Comparison of ENCODE assay signal across 1 cellular context in the genomic region with DNA sequence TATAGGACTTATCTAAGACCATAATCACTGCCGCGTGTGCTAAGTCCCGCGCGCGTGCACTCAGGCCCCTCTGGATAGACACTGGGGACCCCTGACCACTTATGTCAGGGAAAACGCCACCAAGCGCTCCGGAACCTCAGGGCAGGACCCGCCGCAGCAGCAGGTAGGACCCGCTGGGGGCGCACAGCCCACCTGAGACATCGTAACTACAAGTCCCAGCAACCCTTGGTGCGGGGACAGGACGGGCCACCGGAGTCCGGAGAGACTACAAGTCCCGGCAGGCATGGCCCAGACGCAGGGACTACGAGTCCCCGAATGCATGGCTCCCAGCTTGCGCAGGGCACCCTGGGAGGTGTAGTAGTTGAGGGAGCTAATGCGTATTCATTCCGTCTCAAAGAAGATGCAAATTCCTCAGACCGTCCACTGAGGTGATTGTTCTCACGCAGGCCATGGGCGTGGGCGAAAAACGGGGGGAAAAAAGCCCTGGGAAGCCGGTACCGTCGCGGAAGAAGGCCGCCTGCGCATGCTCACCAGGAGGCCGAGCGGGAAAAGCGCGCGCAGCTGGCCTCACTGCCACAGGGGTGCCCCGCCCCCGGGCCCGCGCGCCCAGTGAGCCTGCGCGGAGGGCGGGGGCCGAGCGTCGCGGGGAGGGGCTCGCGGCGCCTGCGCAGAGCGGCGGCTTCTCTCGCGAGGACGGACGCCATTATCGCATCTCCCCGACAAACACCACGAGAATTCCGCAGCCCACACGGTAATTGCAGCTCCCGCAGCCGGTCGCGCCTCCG.
TF ChIP-seq lines count a peak whose summit lies in the region.

A gene with protein sequence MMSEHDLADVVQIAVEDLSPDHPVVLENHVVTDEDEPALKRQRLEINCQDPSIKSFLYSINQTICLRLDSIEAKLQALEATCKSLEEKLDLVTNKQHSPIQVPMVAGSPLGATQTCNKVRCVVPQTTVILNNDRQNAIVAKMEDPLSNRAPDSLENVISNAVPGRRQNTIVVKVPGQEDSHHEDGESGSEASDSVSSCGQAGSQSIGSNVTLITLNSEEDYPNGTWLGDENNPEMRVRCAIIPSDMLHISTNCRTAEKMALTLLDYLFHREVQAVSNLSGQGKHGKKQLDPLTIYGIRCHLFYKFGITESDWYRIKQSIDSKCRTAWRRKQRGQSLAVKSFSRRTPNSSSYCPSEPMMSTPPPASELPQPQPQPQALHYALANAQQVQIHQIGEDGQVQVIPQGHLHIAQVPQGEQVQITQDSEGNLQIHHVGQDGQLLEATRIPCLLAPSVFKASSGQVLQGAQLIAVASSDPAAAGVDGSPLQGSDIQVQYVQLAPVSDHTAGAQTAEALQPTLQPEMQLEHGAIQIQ (plus strand): TSS at position 670 of the 785 bp plus-strand sequence. CDS start 23,682 bp downstream, outside the sequence.

TF ChIP-seq in HepG2, 621 proteins besides CTCF, POLR2A, EP300 and RAD21 (continued from another document and continues in another):
- TF ChIP-seq, protein P1, sequence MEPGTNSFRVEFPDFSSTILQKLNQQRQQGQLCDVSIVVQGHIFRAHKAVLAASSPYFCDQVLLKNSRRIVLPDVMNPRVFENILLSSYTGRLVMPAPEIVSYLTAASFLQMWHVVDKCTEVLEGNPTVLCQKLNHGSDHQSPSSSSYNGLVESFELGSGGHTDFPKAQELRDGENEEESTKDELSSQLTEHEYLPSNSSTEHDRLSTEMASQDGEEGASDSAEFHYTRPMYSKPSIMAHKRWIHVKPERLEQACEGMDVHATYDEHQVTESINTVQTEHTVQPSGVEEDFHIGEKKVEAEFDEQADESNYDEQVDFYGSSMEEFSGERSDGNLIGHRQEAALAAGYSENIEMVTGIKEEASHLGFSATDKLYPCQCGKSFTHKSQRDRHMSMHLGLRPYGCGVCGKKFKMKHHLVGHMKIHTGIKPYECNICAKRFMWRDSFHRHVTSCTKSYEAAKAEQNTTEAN (CRISPR knock-in tag; conservative IDR thresholded peaks at IDR 0.05) = peak; percentile 14; the same call in 1 of the 2 replicates
- TF ChIP-seq NR2F6 (IDR thresholded peaks at IDR 0.05) (0 out of 2 replicates have a peak, but pooled peaks have one; percentile 9), NR2F6 (CRISPR knock-in tag; IDR thresholded peaks at IDR 0.05) (peak; percentile 70), ZNF878 (CRISPR knock-in tag; IDR thresholded peaks at IDR 0.05) (no peak; the same call in 1 of the 2 replicates), KLF13 (CRISPR knock-in tag; IDR thresholded peaks at IDR 0.05) (0 out of 2 replicates have a peak, but pooled peaks have one; percentile 24), ZNF615 (CRISPR knock-in tag; IDR thresholded peaks at IDR 0.05; ENCODE audit: borderline replicate concordance) (no peak), HOXA3 (CRISPR knock-in tag; IDR thresholded peaks at IDR 0.05) (peak; percentile 95), JDP2 (CRISPR knock-in tag; IDR thresholded peaks at IDR 0.05; ENCODE audit: borderline replicate concordance) (no peak), TSC22D2 (CRISPR knock-in tag; IDR thresholded peaks at IDR 0.05; ENCODE audit: borderline replicate concordance) (peak; percentile 95; the same call in 1 of the 2 replicates), NBN (conservative IDR thresholded peaks at IDR 0.05) (no peak), RFX1 (IDR thresholded peaks at IDR 0.05) (no peak), ZNF670 (CRISPR knock-in tag; IDR thresholded peaks at IDR 0.05; ENCODE audit: borderline replicate concordance) (peak; percentile 98; the same call in 1 of the 2 replicates), ZNF350 (CRISPR knock-in tag; IDR thresholded peaks at IDR 0.05; ENCODE audit: borderline replicate concordance, low read depth) (peak; percentile 98), ZFP41 (CRISPR knock-in tag; IDR thresholded peaks at IDR 0.05; ENCODE audit: borderline replicate concordance) (peak; percentile 90), SCMH1 (CRISPR knock-in tag; IDR thresholded peaks at IDR 0.05; ENCODE audit: borderline replicate concordance) (no peak), MXI1 (IDR thresholded peaks at IDR 0.05; ENCODE audit: borderline replicate concordance, low read depth, low read length) (peak; percentile 97), PHF20 (CRISPR knock-in tag; IDR thresholded peaks at IDR 0.05) (peak; percentile 80), ZNF703 (CRISPR knock-in tag; IDR thresholded peaks at IDR 0.05; ENCODE audit: borderline replicate concordance) (no peak; the same call in 1 of the 2 replicates), KLF11 (CRISPR knock-in tag; IDR thresholded peaks at IDR 0.05) (0 out of 2 replicates have a peak, but pooled peaks have one; percentile 57), POLR2AphosphoS5 (IDR thresholded peaks at IDR 0.05; ENCODE audit: low read depth, low read length) (peak; percentile 72), ZNF263 (CRISPR knock-in tag; IDR thresholded peaks at IDR 0.05) (peak; percentile 65; the same call in 1 of the 2 replicates), SOX6 (IDR thresholded peaks at IDR 0.05) (no peak), SOX6 (CRISPR knock-in tag; IDR thresholded peaks at IDR 0.05) (peak; percentile 75)
- TF ChIP-seq, protein P2, sequence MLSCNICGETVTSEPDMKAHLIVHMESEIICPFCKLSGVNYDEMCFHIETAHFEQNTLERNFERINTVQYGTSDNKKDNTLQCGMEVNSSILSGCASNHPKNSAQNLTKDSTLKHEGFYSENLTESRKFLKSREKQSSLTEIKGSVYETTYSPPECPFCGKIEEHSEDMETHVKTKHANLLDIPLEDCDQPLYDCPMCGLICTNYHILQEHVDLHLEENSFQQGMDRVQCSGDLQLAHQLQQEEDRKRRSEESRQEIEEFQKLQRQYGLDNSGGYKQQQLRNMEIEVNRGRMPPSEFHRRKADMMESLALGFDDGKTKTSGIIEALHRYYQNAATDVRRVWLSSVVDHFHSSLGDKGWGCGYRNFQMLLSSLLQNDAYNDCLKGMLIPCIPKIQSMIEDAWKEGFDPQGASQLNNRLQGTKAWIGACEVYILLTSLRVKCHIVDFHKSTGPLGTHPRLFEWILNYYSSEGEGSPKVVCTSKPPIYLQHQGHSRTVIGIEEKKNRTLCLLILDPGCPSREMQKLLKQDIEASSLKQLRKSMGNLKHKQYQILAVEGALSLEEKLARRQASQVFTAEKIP (CRISPR knock-in tag; IDR thresholded peaks at IDR 0.05; ENCODE audit: borderline replicate concordance) = no peak
- TF ChIP-seq, protein P3, sequence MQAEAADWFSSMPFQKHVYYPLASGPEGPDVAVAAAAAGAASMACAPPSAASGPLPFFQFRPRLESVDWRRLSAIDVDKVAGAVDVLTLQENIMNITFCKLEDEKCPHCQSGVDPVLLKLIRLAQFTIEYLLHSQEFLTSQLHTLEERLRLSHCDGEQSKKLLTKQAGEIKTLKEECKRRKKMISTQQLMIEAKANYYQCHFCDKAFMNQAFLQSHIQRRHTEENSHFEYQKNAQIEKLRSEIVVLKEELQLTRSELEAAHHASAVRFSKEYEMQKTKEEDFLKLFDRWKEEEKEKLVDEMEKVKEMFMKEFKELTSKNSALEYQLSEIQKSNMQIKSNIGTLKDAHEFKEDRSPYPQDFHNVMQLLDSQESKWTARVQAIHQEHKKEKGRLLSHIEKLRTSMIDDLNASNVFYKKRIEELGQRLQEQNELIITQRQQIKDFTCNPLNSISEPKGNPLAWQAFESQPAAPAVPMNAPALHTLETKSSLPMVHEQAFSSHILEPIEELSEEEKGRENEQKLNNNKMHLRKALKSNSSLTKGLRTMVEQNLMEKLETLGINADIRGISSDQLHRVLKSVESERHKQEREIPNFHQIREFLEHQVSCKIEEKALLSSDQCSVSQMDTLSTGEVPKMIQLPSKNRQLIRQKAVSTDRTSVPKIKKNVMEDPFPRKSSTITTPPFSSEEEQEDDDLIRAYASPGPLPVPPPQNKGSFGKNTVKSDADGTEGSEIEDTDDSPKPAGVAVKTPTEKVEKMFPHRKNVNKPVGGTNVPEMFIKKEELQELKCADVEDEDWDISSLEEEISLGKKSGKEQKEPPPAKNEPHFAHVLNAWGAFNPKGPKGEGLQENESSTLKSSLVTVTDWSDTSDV (CRISPR knock-in tag; IDR thresholded peaks at IDR 0.05) = 0 out of 2 replicates have a peak, but pooled peaks have one; percentile 32
- TF ChIP-seq, protein P4, sequence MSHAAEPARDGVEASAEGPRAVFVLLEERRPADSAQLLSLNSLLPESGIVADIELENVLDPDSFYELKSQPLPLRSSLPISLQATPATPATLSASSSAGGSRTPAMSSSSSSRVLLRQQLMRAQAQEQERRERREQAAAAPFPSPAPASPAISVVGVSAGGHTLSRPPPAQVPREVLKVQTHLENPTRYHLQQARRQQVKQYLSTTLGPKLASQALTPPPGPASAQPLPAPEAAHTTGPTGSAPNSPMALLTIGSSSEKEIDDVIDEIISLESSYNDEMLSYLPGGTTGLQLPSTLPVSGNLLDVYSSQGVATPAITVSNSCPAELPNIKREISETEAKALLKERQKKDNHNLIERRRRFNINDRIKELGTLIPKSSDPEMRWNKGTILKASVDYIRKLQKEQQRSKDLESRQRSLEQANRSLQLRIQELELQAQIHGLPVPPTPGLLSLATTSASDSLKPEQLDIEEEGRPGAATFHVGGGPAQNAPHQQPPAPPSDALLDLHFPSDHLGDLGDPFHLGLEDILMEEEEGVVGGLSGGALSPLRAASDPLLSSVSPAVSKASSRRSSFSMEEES (CRISPR knock-in tag; IDR thresholded peaks at IDR 0.05) = peak; percentile 76
- TF ChIP-seq, protein P5, sequence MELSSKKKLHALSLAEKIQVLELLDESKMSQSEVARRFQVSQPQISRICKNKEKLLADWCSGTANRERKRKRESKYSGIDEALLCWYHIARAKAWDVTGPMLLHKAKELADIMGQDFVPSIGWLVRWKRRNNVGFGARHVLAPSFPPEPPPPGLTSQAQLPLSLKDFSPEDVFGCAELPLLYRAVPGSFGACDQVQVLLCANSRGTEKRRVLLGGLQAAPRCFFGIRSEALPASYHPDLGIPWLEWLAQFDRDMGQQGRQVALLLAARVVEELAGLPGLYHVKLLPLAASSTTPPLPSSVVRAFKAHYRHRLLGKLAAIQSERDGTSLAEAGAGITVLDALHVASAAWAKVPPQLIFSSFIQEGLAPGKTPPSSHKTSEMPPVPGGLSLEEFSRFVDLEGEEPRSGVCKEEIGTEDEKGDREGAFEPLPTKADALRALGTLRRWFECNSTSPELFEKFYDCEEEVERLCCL (CRISPR knock-in tag; IDR thresholded peaks at IDR 0.05; ENCODE audit: borderline replicate concordance) = 0 out of 2 replicates have a peak, but pooled peaks have one; percentile 67
- TF ChIP-seq, protein P6, sequence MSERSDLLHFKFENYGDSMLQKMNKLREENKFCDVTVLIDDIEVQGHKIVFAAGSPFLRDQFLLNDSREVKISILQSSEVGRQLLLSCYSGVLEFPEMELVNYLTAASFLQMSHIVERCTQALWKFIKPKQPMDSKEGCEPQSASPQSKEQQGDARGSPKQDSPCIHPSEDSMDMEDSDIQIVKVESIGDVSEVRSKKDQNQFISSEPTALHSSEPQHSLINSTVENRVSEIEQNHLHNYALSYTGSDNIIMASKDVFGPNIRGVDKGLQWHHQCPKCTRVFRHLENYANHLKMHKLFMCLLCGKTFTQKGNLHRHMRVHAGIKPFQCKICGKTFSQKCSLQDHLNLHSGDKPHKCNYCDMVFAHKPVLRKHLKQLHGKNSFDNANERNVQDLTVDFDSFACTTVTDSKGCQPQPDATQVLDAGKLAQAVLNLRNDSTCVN (CRISPR knock-in tag; IDR thresholded peaks at IDR 0.05; ENCODE audit: borderline replicate concordance) = peak; percentile 76; the same call in 1 of the 2 replicates
- TF ChIP-seq, protein P7, sequence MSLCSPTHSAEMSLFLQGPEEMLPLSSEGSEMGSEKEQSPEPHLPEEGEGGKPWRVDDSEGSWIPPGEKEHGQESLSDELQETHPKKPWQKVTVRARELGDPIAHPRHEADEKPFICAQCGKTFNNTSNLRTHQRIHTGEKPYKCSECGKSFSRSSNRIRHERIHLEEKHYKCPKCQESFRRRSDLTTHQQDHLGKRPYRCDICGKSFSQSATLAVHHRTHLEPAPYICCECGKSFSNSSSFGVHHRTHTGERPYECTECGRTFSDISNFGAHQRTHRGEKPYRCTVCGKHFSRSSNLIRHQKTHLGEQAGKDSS (CRISPR knock-in tag; IDR thresholded peaks at IDR 0.05; ENCODE audit: borderline replicate concordance, low read depth) = peak; percentile 73
- TF ChIP-seq, protein P8, sequence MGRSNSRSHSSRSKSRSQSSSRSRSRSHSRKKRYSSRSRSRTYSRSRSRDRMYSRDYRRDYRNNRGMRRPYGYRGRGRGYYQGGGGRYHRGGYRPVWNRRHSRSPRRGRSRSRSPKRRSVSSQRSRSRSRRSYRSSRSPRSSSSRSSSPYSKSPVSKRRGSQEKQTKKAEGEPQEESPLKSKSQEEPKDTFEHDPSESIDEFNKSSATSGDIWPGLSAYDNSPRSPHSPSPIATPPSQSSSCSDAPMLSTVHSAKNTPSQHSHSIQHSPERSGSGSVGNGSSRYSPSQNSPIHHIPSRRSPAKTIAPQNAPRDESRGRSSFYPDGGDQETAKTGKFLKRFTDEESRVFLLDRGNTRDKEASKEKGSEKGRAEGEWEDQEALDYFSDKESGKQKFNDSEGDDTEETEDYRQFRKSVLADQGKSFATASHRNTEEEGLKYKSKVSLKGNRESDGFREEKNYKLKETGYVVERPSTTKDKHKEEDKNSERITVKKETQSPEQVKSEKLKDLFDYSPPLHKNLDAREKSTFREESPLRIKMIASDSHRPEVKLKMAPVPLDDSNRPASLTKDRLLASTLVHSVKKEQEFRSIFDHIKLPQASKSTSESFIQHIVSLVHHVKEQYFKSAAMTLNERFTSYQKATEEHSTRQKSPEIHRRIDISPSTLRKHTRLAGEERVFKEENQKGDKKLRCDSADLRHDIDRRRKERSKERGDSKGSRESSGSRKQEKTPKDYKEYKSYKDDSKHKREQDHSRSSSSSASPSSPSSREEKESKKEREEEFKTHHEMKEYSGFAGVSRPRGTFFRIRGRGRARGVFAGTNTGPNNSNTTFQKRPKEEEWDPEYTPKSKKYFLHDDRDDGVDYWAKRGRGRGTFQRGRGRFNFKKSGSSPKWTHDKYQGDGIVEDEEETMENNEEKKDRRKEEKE (IDR thresholded peaks at IDR 0.05) = no peak
- TF ChIP-seq, protein P9, sequence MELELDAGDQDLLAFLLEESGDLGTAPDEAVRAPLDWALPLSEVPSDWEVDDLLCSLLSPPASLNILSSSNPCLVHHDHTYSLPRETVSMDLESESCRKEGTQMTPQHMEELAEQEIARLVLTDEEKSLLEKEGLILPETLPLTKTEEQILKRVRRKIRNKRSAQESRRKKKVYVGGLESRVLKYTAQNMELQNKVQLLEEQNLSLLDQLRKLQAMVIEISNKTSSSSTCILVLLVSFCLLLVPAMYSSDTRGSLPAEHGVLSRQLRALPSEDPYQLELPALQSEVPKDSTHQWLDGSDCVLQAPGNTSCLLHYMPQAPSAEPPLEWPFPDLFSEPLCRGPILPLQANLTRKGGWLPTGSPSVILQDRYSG (CRISPR knock-in tag; IDR thresholded peaks at IDR 0.05) = peak; percentile 83; the same call in 1 of the 2 replicates
- TF ChIP-seq, protein P10, sequence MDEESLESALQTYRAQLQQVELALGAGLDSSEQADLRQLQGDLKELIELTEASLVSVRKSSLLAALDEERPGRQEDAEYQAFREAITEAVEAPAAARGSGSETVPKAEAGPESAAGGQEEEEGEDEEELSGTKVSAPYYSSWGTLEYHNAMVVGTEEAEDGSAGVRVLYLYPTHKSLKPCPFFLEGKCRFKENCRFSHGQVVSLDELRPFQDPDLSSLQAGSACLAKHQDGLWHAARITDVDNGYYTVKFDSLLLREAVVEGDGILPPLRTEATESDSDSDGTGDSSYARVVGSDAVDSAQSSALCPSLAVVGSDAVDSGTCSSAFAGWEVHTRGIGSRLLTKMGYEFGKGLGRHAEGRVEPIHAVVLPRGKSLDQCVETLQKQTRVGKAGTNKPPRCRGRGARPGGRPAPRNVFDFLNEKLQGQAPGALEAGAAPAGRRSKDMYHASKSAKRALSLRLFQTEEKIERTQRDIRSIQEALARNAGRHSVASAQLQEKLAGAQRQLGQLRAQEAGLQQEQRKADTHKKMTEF (CRISPR knock-in tag; IDR thresholded peaks at IDR 0.05) = peak; percentile 86
